8 cellular contexts compared by ENCODE assay signal in genomic region chr12:55997535-55997859, GRCh38. TPM values are rescaled to one million over a fixed set of nuclear protein-coding genes. Genes with fewer than 3 reads are reported as not detected.
DNase-seq lines count a peak whose midpoint lies in the region; ATAC-seq and TF ChIP-seq lines count a peak whose summit lies in the region.

No MANE protein-coding gene starts in this region.

- H3K27me3 Mint-ChIP-seq in activated CD4-positive, alpha-beta memory T cell treated with anti-CD3 and anti-CD28 coated beads for 36 hours = peaks cover 5% of the 10 kb centered on the region

- H3K9ac ChIP-seq in smooth muscle cell (ENCODE audit: low read depth) = peak overlapping the region; percentile 71

- no peak for ATAC-seq in GM18858 (IDR thresholded peaks at IDR 0.05; ENCODE audit: unreplicated experiment)

- H3K27ac ChIP-seq in smooth muscle cell (ENCODE audit: low read depth) = no peak overlapping the region

- H3K9me3 ChIP-seq in smooth muscle cell (replicated peaks; ENCODE audit: low read depth) = no peaks in the 10 kb centered on the region

- H3F3A ChIP-seq in smooth muscle cell (ENCODE audit: low read depth) = peaks cover 9% of the 10 kb centered on the region

- H3K27me3 ChIP-seq in H7 (ENCODE audit: control insufficient read depth, insufficient read depth, low read length) (no peaks in the 10 kb centered on the region), smooth muscle cell (ENCODE audit: low read depth) (no peaks in the 10 kb centered on the region)

- no peaks in the 10 kb centered on the region for H3K9me3 Mint-ChIP-seq in activated CD4-positive, alpha-beta memory T cell treated with anti-CD3 and anti-CD28 coated beads for 36 hours

- intact Hi-C loops in activated CD4-positive, alpha-beta memory T cell treated with anti-CD3 and anti-CD28 coated beads for 36 hours (cut with micrococcal nuclease) = loop anchor here (5.0 kb wide), 1 partner anchor 105 kb away; the partner anchor contains the start of gene PA2G4

- peaks cover 5% of the 10 kb centered on the region for H3K79me2 ChIP-seq in smooth muscle cell (ENCODE audit: low read depth)

- 4% methylated on average over 4 of the region's 5 CpGs for WGBS in smooth muscle cell (ENCODE audit: low lambda C conversion rate)

- CTCF ChIA-PET in activated CD4-positive, alpha-beta memory T cell treated with anti-CD3 and anti-CD28 coated beads for 36 hours (lab: Charles Lee) = interaction anchor here (0.6 to 6.0 kb wide), 11 partner anchors 10 to 107 kb away, joined by 3 to 102 read pairs (median 22); partner anchors contain the start of genes IKZF4, PA2G4 and RAB5B

- POLR2A ChIA-PET in activated CD4-positive, alpha-beta memory T cell treated with anti-CD3 and anti-CD28 coated beads for 36 hours (lab: Charles Lee) = interaction anchor here (1.0 to 1.3 kb wide), 3 partner anchors 10 to 49 kb away, joined by 3 to 4 read pairs (median 3); no protein-coding TSS in a partner anchor

- DNase-seq in H7 = peak; percentile 62
- no peak for DNase-seq in activated CD4-positive, alpha-beta memory T cell treated with anti-CD3 and anti-CD28 coated beads for 36 hours
- DNase-seq in smooth muscle cell (lab: John Stamatoyannopoulos, UW; ENCODE audit: unreplicated experiment) = no peak
- DNase-seq in hepatic stellate cell (ENCODE audit: low spot score) = no peak
- no peak for DNase-seq in LoVo (ENCODE audit: low spot score)
- DNase-seq in NCI-H446 (lab: John Stamatoyannopoulos, UW) = no peak

- H3K36me3 ChIP-seq in H7 (replicated peaks; ENCODE audit: control insufficient read depth, insufficient read depth, low read length) = peaks cover 17% of the 10 kb centered on the region
- no peaks in the 10 kb centered on the region for H3K36me3 ChIP-seq in smooth muscle cell (ENCODE audit: low read depth)

- H3K36me3 Mint-ChIP-seq in activated CD4-positive, alpha-beta memory T cell treated with anti-CD3 and anti-CD28 coated beads for 36 hours = peaks cover 3% of the 10 kb centered on the region

- peak overlapping the region; percentile 60 for H3K4me3 Mint-ChIP-seq in activated CD4-positive, alpha-beta memory T cell treated with anti-CD3 and anti-CD28 coated beads for 36 hours

- no peaks in the 10 kb centered on the region for H4K20me1 ChIP-seq in smooth muscle cell (ENCODE audit: low read depth)

- H3K4me3 ChIP-seq in H7 (ENCODE audit: insufficient read depth, low read depth, low read length) (peak overlapping the region; percentile 95), iPS-11a (ENCODE audit: low read depth, low read length) (peak overlapping the region; percentile 97), smooth muscle cell (peak overlapping the region; percentile 79)

- no peak overlapping the region for H3K27ac Mint-ChIP-seq in activated CD4-positive, alpha-beta memory T cell treated with anti-CD3 and anti-CD28 coated beads for 36 hours

- peaks cover 19% of the 10 kb centered on the region for H3K4me1 Mint-ChIP-seq in activated CD4-positive, alpha-beta memory T cell treated with anti-CD3 and anti-CD28 coated beads for 36 hours (ENCODE audit: low read depth)

- peak overlapping the region; percentile 94 for H3K4me2 ChIP-seq in smooth muscle cell

- no peak overlapping the region for H2AFZ ChIP-seq in smooth muscle cell (ENCODE audit: low read depth)

- peaks cover 5% of the 10 kb centered on the region for H3K4me1 ChIP-seq in smooth muscle cell (ENCODE audit: low read depth)

- no peak for TF ChIP-seq CTCF in smooth muscle cell (IDR thresholded peaks at IDR 0.05; ENCODE audit: borderline replicate concordance, insufficient read depth, poor library complexity, severe bottlenecking)

RNA-seq across cellular contexts. Expression of gene SUOX, which starts 0.4 kb away (rescaled TPM):
- total RNA-seq in H7 (2014; rRNA removed; shearing (Covaris generic)) = 24.0 and 27.2 TPM in 2 replicates
- total RNA-seq in activated CD4-positive, alpha-beta memory T cell treated with anti-CD3 and anti-CD28 coated beads for 36 hours = 1 to 10 TPM; 2.4 to 2.7 TPM
- 9.8 and 19.1 TPM in 2 replicates for total RNA-seq in smooth muscle cell
- polyA plus RNA-seq in smooth muscle cell = 12.8 and 13.8 TPM in 2 replicates

RNA-seq across cellular contexts. Expression of gene IKZF4, which starts 23.3 kb away (rescaled TPM):
- 1.5 and 3.7 TPM in 2 replicates for total RNA-seq in H7 (2014; rRNA removed; shearing (Covaris generic))
- total RNA-seq in activated CD4-positive, alpha-beta memory T cell treated with anti-CD3 and anti-CD28 coated beads for 36 hours = 10 to 100 TPM; 14.4 to 15.1 TPM
- 3.9 and 4.2 TPM in 2 replicates for total RNA-seq in smooth muscle cell
- polyA plus RNA-seq in smooth muscle cell = 5.4 and 6.8 TPM in 2 replicates

RNA-seq across cellular contexts. Expression of gene RAB5B, which starts 23.6 kb away (rescaled TPM):
- 52.1 and 52.4 TPM in 2 replicates for total RNA-seq in H7 (2014; rRNA removed; shearing (Covaris generic))
- 10 to 100 TPM; 44.8 to 46.4 TPM for total RNA-seq in activated CD4-positive, alpha-beta memory T cell treated with anti-CD3 and anti-CD28 coated beads for 36 hours
- 77.2 and 90.4 TPM in 2 replicates for total RNA-seq in smooth muscle cell
- polyA plus RNA-seq in smooth muscle cell = 81.9 and 93.4 TPM in 2 replicates

RNA-seq across cellular contexts. Expression of gene CDK2, which starts 30.9 kb away (rescaled TPM):
- total RNA-seq in H7 (2014; rRNA removed; shearing (Covaris generic)) = 63.3 and 68.0 TPM in 2 replicates
- total RNA-seq in activated CD4-positive, alpha-beta memory T cell treated with anti-CD3 and anti-CD28 coated beads for 36 hours = 100 to 1,000 TPM; 121 to 127 TPM
- 36.5 and 37.5 TPM in 2 replicates for total RNA-seq in smooth muscle cell
- polyA plus RNA-seq in smooth muscle cell = 25.8 and 33.3 TPM in 2 replicates

RNA-seq across cellular contexts. Expression of gene PMEL, which starts 31.7 kb away (rescaled TPM):
- 28.4 and 38.1 TPM in 2 replicates for total RNA-seq in H7 (2014; rRNA removed; shearing (Covaris generic))
- total RNA-seq in activated CD4-positive, alpha-beta memory T cell treated with anti-CD3 and anti-CD28 coated beads for 36 hours = 1 to 10 TPM in 1 of 2 experiments, under 1 TPM in 1; 0.94 to 1.5 TPM
- 1.8 and 4.7 TPM in 2 replicates for total RNA-seq in smooth muscle cell
- 1.4 and 1.9 TPM in 2 replicates for polyA plus RNA-seq in smooth muscle cell
